15 cellular contexts compared by ENCODE assay signal in genomic region chr9:91198405-91198804, GRCh38.
DNase-seq lines count a peak whose midpoint lies in the region; ATAC-seq and TF ChIP-seq lines count a peak whose summit lies in the region.
"Had no signal": no experiment of that assay in that cellular context is flagged by ENCODE, and none has a peak within 500 bp of the region (broad histone marks: within the 10 kb centered on the region; RNA-seq: fewer than 3 reads in every experiment).

No MANE protein-coding gene starts in this region.

- H3K27ac ChIP-seq in ACC112 (ENCODE audit: low read depth, low read length) (peak overlapping the region; percentile 95), RWPE2 (ENCODE audit: poor library complexity, severe bottlenecking) (peak overlapping the region; percentile 74), prostate gland (peak overlapping the region; percentile 16 to 65)
- H3K27ac ChIP-seq: neural progenitor cell had no signal

- no peak for TF ChIP-seq POLR2A in prostate gland (IDR thresholded peaks at IDR 0.05)

- H3K4me1 ChIP-seq in ACC112 (ENCODE audit: control insufficient read depth, insufficient read depth, low read length, unreplicated experiment) (peaks cover 60% of the 10 kb centered on the region), RWPE2 (ENCODE audit: insufficient read depth, poor library complexity, severe bottlenecking) (peaks cover 26% of the 10 kb centered on the region), prostate gland (replicated peaks) (no peaks in the 10 kb centered on the region)
- H3K4me1 ChIP-seq: neural progenitor cell had no signal

- no peak for TF ChIP-seq CTCF in RWPE2 (IDR thresholded peaks at IDR 0.05; ENCODE audit: poor library complexity, severe bottlenecking)
- TF ChIP-seq CTCF in fibroblast of villous mesenchyme (IDR thresholded peaks at IDR 0.05; ENCODE audit: insufficient read depth, low read depth, low read length) = no peak
- no peak for TF ChIP-seq CTCF in prostate gland (IDR thresholded peaks at IDR 0.05)

- H3K36me3 ChIP-seq in ACC112 (ENCODE audit: insufficient read depth, low read length) = peaks cover 10% of the 10 kb centered on the region; the same call in 1 of the 2 replicates
- no peaks in the 10 kb centered on the region for H3K36me3 ChIP-seq in RWPE2 (ENCODE audit: low read depth)
- no peaks in the 10 kb centered on the region for H3K36me3 ChIP-seq in prostate gland
- H3K36me3 ChIP-seq: neural progenitor cell had no signal

- peaks cover 4% of the 10 kb centered on the region for H3K9me3 ChIP-seq in RWPE2 (ENCODE audit: severe bottlenecking)
- no peaks in the 10 kb centered on the region for H3K9me3 ChIP-seq in prostate gland
- H3K9me3 ChIP-seq: testis had no signal

- DNase-seq in RWPE2 (ENCODE audit: low spot score) = no peak
- DNase-seq in fibroblast of villous mesenchyme (ENCODE audit: low read depth) = peak; percentile 62
- DNase-seq in prostate gland (ENCODE audit: low spot score) = no peak
- no peak for DNase-seq in H4 (ENCODE audit: low spot score)
- no peak for DNase-seq in NAMALWA (ENCODE audit: low spot score)
- no peak for DNase-seq in EL
- DNase-seq: activated naive CD4-positive, alpha-beta T cell treated with Interleukin-2 at 50 U/mL for 16 hours; DMS 273 treated with DMSO at 0.1 percent for 48 hours; heart right ventricle; NCI-H2029; stimulated activated CD4-positive, alpha-beta T cell treated with anti-CD3 and anti-CD28 coated beads, Interleukin-12 subunit alpha, Interleukin-12 subunit beta, amount 100 ng/mL, for 4 hours; testis had no signal

- intact Hi-C loops in prostate gland (cut with DNase I) = loop anchor here (10.0 kb wide), 1 partner anchor 746 kb away; no protein-coding TSS in a partner anchor

- ATAC-seq in RWPE2 (ENCODE audit: low read depth) = no peak
- no peak for ATAC-seq in HG03378 (IDR thresholded peaks at IDR 0.05; ENCODE audit: unreplicated experiment)

- no peak overlapping the region for H2AFZ ChIP-seq in ACC112 (ENCODE audit: low read length, unreplicated experiment)
- H2AFZ ChIP-seq: neural progenitor cell had no signal

- H3K27me3 ChIP-seq in ACC112 (ENCODE audit: insufficient read depth, low read length) = no peaks in the 10 kb centered on the region
- no peaks in the 10 kb centered on the region for H3K27me3 ChIP-seq in RWPE2 (ENCODE audit: insufficient read depth, poor library complexity, severe bottlenecking)
- no peaks in the 10 kb centered on the region for H3K27me3 ChIP-seq in prostate gland (replicated peaks; ENCODE audit: insufficient read depth)
- H3K27me3 ChIP-seq: heart right ventricle, testis had no signal

- H3K79me2 ChIP-seq in ACC112 (ENCODE audit: control insufficient read depth, insufficient read depth, low read length, unreplicated experiment) = no peaks in the 10 kb centered on the region

- H3K4me3 ChIP-seq in ACC112 (ENCODE audit: low read depth, low read length) = peak overlapping the region; percentile 23; the same call in 1 of the 2 replicates
- no peak overlapping the region for H3K4me3 ChIP-seq in RWPE2 (ENCODE audit: severe bottlenecking)
- no peak overlapping the region for H3K4me3 ChIP-seq in fibroblast of villous mesenchyme (ENCODE audit: low read depth, low read length)
- no peak overlapping the region for H3K4me3 ChIP-seq in prostate gland
- H3K4me3 ChIP-seq: neural progenitor cell, testis had no signal

Comparison
In these comparisons a context has a peak if more than half of its experiments do, and no peak if none do; other contexts are left out.
1. H3K27ac ChIP-seq: peak in every context shown above with its lines; median percentile 95 in ACC112; 74 in RWPE2; 40 in prostate gland.